ENCODE assay signal across 9 cellular contexts in genomic region chr1:114780344-114781226, GRCh38. TPM values are rescaled to one million over a fixed set of nuclear protein-coding genes. Genes with fewer than 3 reads are reported as not detected.
DNase-seq lines count a peak whose midpoint lies in the region; ATAC-seq, FAIRE-seq and TF ChIP-seq lines count a peak whose summit lies in the region.
"Had no signal": no experiment of that assay in that cellular context is flagged by ENCODE, and none has a peak within 500 bp of the region (broad histone marks: within the 10 kb centered on the region; RNA-seq: fewer than 3 reads in every experiment).

Gene SIKE1 (minus strand): TSS chr1:114780685. CDS start chr1:114780607, 78 bp downstream.

- no peaks in the 10 kb centered on the region for H3K27me3 ChIP-seq in keratinocyte (ENCODE audit: control insufficient read depth, extremely low read depth, insufficient read depth, low read length)

- DNase-seq in AG10803 (ENCODE audit: low read depth) = peak; percentile 91
- DNase-seq in NCI-H446 treated with DMSO at 0.1 percent for 48 hours (lab: John Stamatoyannopoulos, UW) = peak; percentile 91
- peak; percentile 90 for DNase-seq in activated CD4-positive, CD25-positive, alpha-beta regulatory T cell treated with anti-CD3 and anti-CD28 coated beads, Interleukin-2, amount 50 U/mL, for 72 hours
- DNase-seq in cerebellar nuclear complex (lab: John Stamatoyannopoulos, UW) = peak; percentile 50 to 76
- DNase-seq in keratinocyte (ENCODE audit: low read depth, low spot score) = no peak
- DNase-seq in stimulated activated CD4-positive, alpha-beta T cell treated with anti-CD3 and anti-CD28 coated beads, Interleukin-15, amount 100 ng/mL, for 1 hour (ENCODE audit: low read depth in 1 of 2, low spot score in 1 of 2) = peak; percentile 84 to 88

- ATAC-seq in GM19043 (IDR thresholded peaks at IDR 0.05; ENCODE audit: low read depth, unreplicated experiment) (peak; percentile 99), HG03378 (IDR thresholded peaks at IDR 0.05; ENCODE audit: unreplicated experiment) (peak; percentile 98)

- H3K27ac ChIP-seq in keratinocyte (ENCODE audit: control insufficient read depth, insufficient read depth, low read length) = peak within 1 kb of the TSS; percentile 74

- H3K9ac ChIP-seq in keratinocyte (ENCODE audit: control insufficient read depth, extremely low read depth, insufficient read depth, low read length) = peak within 1 kb of the TSS; percentile 85

- FAIRE-seq in keratinocyte (lab: Jason Lieb, UNC) = peak; percentile 62
- FAIRE-seq: colon had no signal

- peak; percentile 20 for TF ChIP-seq CTCF in AG10803 (conservative IDR thresholded peaks at IDR 0.05; ENCODE audit: low read length)
- TF ChIP-seq CTCF in keratinocyte (optimal IDR thresholded peaks at IDR 0.05 in 1 of 3, IDR thresholded peaks at IDR 0.05 in 1 of 3, conservative IDR thresholded peaks at IDR 0.05 in 1 of 3; ENCODE audit: extremely low read depth in 1 of 3, insufficient read depth in 2 of 3, low read length in 3 of 3) = no peak

- peaks cover 2 to 4% of the 10 kb centered on the region in 2 experiments for H3K36me3 ChIP-seq in keratinocyte (ENCODE audit: control insufficient read depth in 2 of 2, extremely low read depth in 1 of 2, insufficient read depth in 2 of 2, low read length in 2 of 2)

- peak within 1 kb of the TSS; percentile 86 for H3K4me2 ChIP-seq in keratinocyte (ENCODE audit: control insufficient read depth, extremely low read depth, insufficient read depth, low read depth, low read length)

- peak within 1 kb of the TSS; percentile 99 for H2AFZ ChIP-seq in keratinocyte (ENCODE audit: control insufficient read depth, low read length)

- dilution Hi-C loops in keratinocyte (cut with MboI; ENCODE audit: extremely low pct_ligation_motif_present, low sequenced_read_pairs) = no loop called here

- H3K9me1 ChIP-seq in keratinocyte (ENCODE audit: control insufficient read depth, extremely low read depth, insufficient read depth, low read length) = no peaks in the 10 kb centered on the region

- H3K79me2 ChIP-seq in keratinocyte (ENCODE audit: control insufficient read depth, insufficient read depth, low read length) = peaks cover 24% of the 10 kb centered on the region

- no peaks in the 10 kb centered on the region for H3K9me3 ChIP-seq in keratinocyte (ENCODE audit: control insufficient read depth, low read depth, low read length)

- H4K20me1 ChIP-seq in keratinocyte (ENCODE audit: control insufficient read depth, extremely low read depth, insufficient read depth, low read length) = no peaks in the 10 kb centered on the region

- H3K4me1 ChIP-seq in keratinocyte (ENCODE audit: control insufficient read depth, extremely low read depth, insufficient read depth, low read length) = peaks cover 4% of the 10 kb centered on the region

- H3K4me3 ChIP-seq in AG10803 (ENCODE audit: low read length) = peak within 1 kb of the TSS; percentile 92
- peak within 1 kb of the TSS; percentile 58 to 85 (median 79) for H3K4me3 ChIP-seq in keratinocyte (ENCODE audit: control insufficient read depth in 2 of 3, extremely low read depth in 1 of 3, insufficient read depth in 2 of 3, low read depth in 1 of 3, low read length in 3 of 3)

RNA-seq across cellular contexts. Expression of gene SIKE1, which starts in this region (rescaled TPM):
- polyA plus RNA-seq in keratinocyte = 28.8 to 40.3 TPM (median 32.8 TPM) in 3 replicates
- polyA plus RNA-seq in keratinocyte (2011; ENCODE audit: low read depth) = 24.4 TPM
- 29.1 and 38.3 TPM in 2 replicates for polyA plus RNA-seq in keratinocyte (2011; cell fraction: cytosol; rRNA removed)
- 18.9 and 24.8 TPM in 2 replicates for polyA plus RNA-seq in keratinocyte (2011; cell fraction: nucleus; rRNA removed)
- 38.5 and 45.9 TPM in 2 replicates for polyA plus RNA-seq in keratinocyte (2012; ENCODE audit: low replicate concordance)
- 7.2 to 46.4 TPM (median 26.6 TPM) in 3 replicates for polyA minus RNA-seq in keratinocyte
- 52.2 TPM for polyA minus RNA-seq in keratinocyte (2011; cell fraction: cytosol; rRNA and poly(A)+ RNA removed)
- polyA minus RNA-seq in keratinocyte (2011; cell fraction: nucleus; rRNA and poly(A)+ RNA removed) = 20.3 and 20.6 TPM in 2 replicates
